8 cellular contexts compared by ENCODE assay signal in the genomic region with DNA sequence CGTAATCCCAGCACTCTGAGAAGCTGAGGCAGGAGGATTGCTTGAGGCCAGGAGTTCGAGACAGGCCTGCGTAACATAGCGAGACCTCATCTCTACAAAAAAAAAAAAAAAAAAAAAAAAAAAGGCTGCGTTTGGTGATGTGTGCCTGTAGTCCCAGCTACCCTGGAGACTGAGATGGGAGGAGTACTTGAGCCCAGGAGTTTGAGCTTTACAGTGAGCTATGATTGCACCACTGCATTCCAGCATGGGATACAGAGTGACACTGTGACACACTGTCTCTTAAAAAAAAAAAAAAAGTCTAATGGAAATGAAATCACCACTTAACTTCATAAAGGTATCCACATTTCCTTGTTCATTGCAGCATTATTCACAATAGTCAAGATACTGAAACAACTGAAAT.
"Had no signal": no experiment of that assay in that cellular context is flagged by ENCODE, and none has a peak within 500 bp of the region (broad histone marks: within the 10 kb centered on the region; RNA-seq: fewer than 3 reads in every experiment).

No MANE protein-coding gene starts in this region.

- FAIRE-seq: G401.6, GM12878, GM12891, GM12892, GM18507, GM19239 had no signal

- DNase-seq: GDM1, GF-D8 had no signal

- ATAC-seq: GM12878 had no signal

- H3K4me3 ChIP-seq: GM12878 had no signal
